Comparison of ENCODE assay signal across 14 cellular contexts in genomic region chrY:13804124-13805056, GRCh38.
"Had no signal": no experiment of that assay in that cellular context is flagged by ENCODE, and none has a peak within 500 bp of the region (broad histone marks: within the 10 kb centered on the region; RNA-seq: fewer than 3 reads in every experiment).

No MANE protein-coding gene starts in this region.

- ATAC-seq: gastrocnemius medialis; lower lobe of right lung; natural killer cell; sciatic nerve; SK-N-SH treated with all-trans-retinoic acid at 6 μM for 48 hours; stimulated activated naive B cell treated with anti-CD40 and anti-IgM and Interleukin-4, amounts not matched to agents 10 μg/mL and 1 μg/mL and 100 μg/mL, for 72 hours had no signal

- H3K36me3 Mint-ChIP-seq: natural killer cell, type B pancreatic cell had no signal

- H3K4me3 ChIP-seq: colonic mucosa, gastrocnemius medialis, lower lobe of right lung, spleen had no signal

- H3K4me1 ChIP-seq: colonic mucosa, gastrocnemius medialis, lower lobe of right lung, spleen had no signal

- H3K27me3 Mint-ChIP-seq: stimulated activated naive B cell treated with anti-CD40 and anti-IgM and Interleukin-4, amounts not matched to agents 10 μg/mL and 1 μg/mL and 100 μg/mL, for 72 hours; type B pancreatic cell had no signal

- H3K27ac ChIP-seq: colonic mucosa, gastrocnemius medialis, lower lobe of right lung, spleen had no signal

- H3K4me1 Mint-ChIP-seq: natural killer cell; stimulated activated naive B cell treated with anti-CD40 and anti-IgM and Interleukin-4, amounts not matched to agents 10 μg/mL and 1 μg/mL and 100 μg/mL, for 72 hours had no signal

- H3K9me3 ChIP-seq: colonic mucosa, gastrocnemius medialis, lower lobe of right lung had no signal

- H3K36me3 ChIP-seq: colonic mucosa, gastrocnemius medialis, lower lobe of right lung, spleen had no signal

- H3K4me3 Mint-ChIP-seq: natural killer cell; stimulated activated naive B cell treated with anti-CD40 and anti-IgM and Interleukin-4, amounts not matched to agents 10 μg/mL and 1 μg/mL and 100 μg/mL, for 72 hours; type B pancreatic cell had no signal

- H3K9me3 Mint-ChIP-seq: natural killer cell, type B pancreatic cell had no signal

- H3K27me3 ChIP-seq: colonic mucosa, gastrocnemius medialis, spleen had no signal

- H3K27ac Mint-ChIP-seq: natural killer cell; stimulated activated naive B cell treated with anti-CD40 and anti-IgM and Interleukin-4, amounts not matched to agents 10 μg/mL and 1 μg/mL and 100 μg/mL, for 72 hours; type B pancreatic cell had no signal

- DNase-seq: activated CD4-positive, alpha-beta T cell treated with anti-CD3 and anti-CD28 coated beads, Interleukin-2, amount 50 U/mL, for 48 hours; activated CD4-positive, CD25-positive, alpha-beta regulatory T cell; activated CD8-positive, alpha-beta memory T cell treated with anti-CD3 and anti-CD28 coated beads, Interleukin-2, amount 50 U/mL, for 48 hours; colonic mucosa; effector CD4-positive, alpha-beta T cell; gastrocnemius medialis; lower lobe of right lung; natural killer cell; spleen; stimulated activated CD4-positive, alpha-beta T cell treated with anti-CD3 and anti-CD28 coated beads, Interleukin-2, amount 100 ng/mL, for 24 hours; stimulated activated naive B cell treated with anti-CD40 and anti-IgM and Interleukin-4, amounts not matched to agents 10 μg/mL and 1 μg/mL and 100 μg/mL, for 72 hours had no signal
